Comparison of ENCODE assay signal across 9 cellular contexts in genomic region chr5:59496524-59497134, GRCh38.
DNase-seq lines count a peak whose midpoint lies in the region; ATAC-seq, FAIRE-seq and TF ChIP-seq lines count a peak whose summit lies in the region.
"Had no signal": no experiment of that assay in that cellular context is flagged by ENCODE, and none has a peak within 500 bp of the region (broad histone marks: within the 10 kb centered on the region; RNA-seq: fewer than 3 reads in every experiment).

No MANE protein-coding gene starts in this region.

- no peak overlapping the region for H2BK120ac ChIP-seq in mesenchymal stem cell (ENCODE audit: low read depth, low read length)

- DNase-seq in D721Med (ENCODE audit: insufficient read length, low spot score) (no peak), Peyer's patch (peak in 1 of 3 donors; percentile 33), iPS-NIHi7 (ENCODE audit: extremely low spot score) (peak; percentile 77), cerebellar nuclear complex (lab: John Stamatoyannopoulos, UW) (no peak), dorsolateral prefrontal cortex (no peak), mesenchymal stem cell (no peak)
- no peak for DNase-seq in stimulated activated CD4-positive, alpha-beta T cell treated with anti-CD3 and anti-CD28 coated beads, Interleukin-2, amount 100 ng/mL, for 24 hours

- H3K79me1 ChIP-seq in mesenchymal stem cell (replicated peaks; ENCODE audit: low read length, poor library complexity, severe bottlenecking) = peaks cover 8% of the 10 kb centered on the region

- no peak overlapping the region for H2AFZ ChIP-seq in mesenchymal stem cell (ENCODE audit: low read depth, low read length)

- intact Hi-C loops in dorsolateral prefrontal cortex (cut with DNase I) = loop anchor here in 1 of 2 donors (5.0 kb wide), 1 partner anchor 176 kb away; no protein-coding TSS in a partner anchor

- H3K9me3 ChIP-seq in Peyer's patch (no peaks in the 10 kb centered on the region), mesenchymal stem cell (ENCODE audit: control insufficient read depth, low read length) (no peaks in the 10 kb centered on the region)
- H3K9me3 ChIP-seq: neutrophil had no signal

- H3K23ac ChIP-seq in mesenchymal stem cell (ENCODE audit: low read length in 2 of 2) = no peak overlapping the region

- H3K27ac ChIP-seq in Peyer's patch (no peak overlapping the region), dorsolateral prefrontal cortex (no peak overlapping the region), mesenchymal stem cell (ENCODE audit: low read length, poor library complexity, severe bottlenecking) (no peak overlapping the region)
- H3K27ac ChIP-seq: neutrophil had no signal

- H2BK12ac ChIP-seq in mesenchymal stem cell (ENCODE audit: low read length in 2 of 2) = no peak overlapping the region

- H3K27me3 ChIP-seq in Peyer's patch (no peaks in the 10 kb centered on the region), dorsolateral prefrontal cortex (no peaks in the 10 kb centered on the region), mesenchymal stem cell (ENCODE audit: control insufficient read depth in 1 of 2, insufficient read depth in 1 of 2, low read length in 2 of 2) (peaks cover 0 to 43% of the 10 kb centered on the region in 2 experiments)
- H3K27me3 ChIP-seq: neutrophil had no signal

- H2BK5ac ChIP-seq in mesenchymal stem cell (ENCODE audit: low read depth, low read length, poor library complexity, severe bottlenecking) = no peak overlapping the region

- no peak overlapping the region for H3K4me2 ChIP-seq in mesenchymal stem cell (ENCODE audit: low read length, poor library complexity, severe bottlenecking)

- FAIRE-seq in D721Med (lab: Jason Lieb, UNC) = peak; percentile 16

- H2AK5ac ChIP-seq in mesenchymal stem cell (ENCODE audit: low read length, severe bottlenecking) = no peak overlapping the region

- H3K4ac ChIP-seq in mesenchymal stem cell (ENCODE audit: low read depth in 1 of 2, low read length in 2 of 2) = no peak overlapping the region

- no peak overlapping the region for H4K91ac ChIP-seq in mesenchymal stem cell (ENCODE audit: low read length)

- TF ChIP-seq CTCF in D721Med (IDR thresholded peaks at IDR 0.05; ENCODE audit: insufficient read depth, missing control alignments) (peak; percentile 42), Peyer's patch (IDR thresholded peaks at IDR 0.05) (peak in 4 of 6 experiments; percentile 15 to 48 (median 35)), dorsolateral prefrontal cortex (IDR thresholded peaks at IDR 0.05 in 54 of 56, conservative IDR thresholded peaks at IDR 0.05 in 2 of 56; ENCODE audit: low read depth in 1 of 56, partially characterized antibody in 56 of 56) (peak in 17 of 56 donors; percentile 8 to 30 (median 16))

- no peak overlapping the region for H3K18ac ChIP-seq in mesenchymal stem cell (ENCODE audit: low read depth in 1 of 2, low read length in 2 of 2)

- no peaks in the 10 kb centered on the region for H3K36me3 ChIP-seq in Peyer's patch
- H3K36me3 ChIP-seq in mesenchymal stem cell (ENCODE audit: control insufficient read depth in 1 of 2, insufficient read depth in 2 of 2, low read depth in 1 of 2, low read length in 2 of 2) = peaks cover 0 to 4% of the 10 kb centered on the region in 2 experiments

- 84% methylated on average over 17 of the region's 17 CpGs for WGBS in mesenchymal stem cell

- TF ChIP-seq POLR2A in Peyer's patch (IDR thresholded peaks at IDR 0.05) = no peak

- H4K8ac ChIP-seq in mesenchymal stem cell (ENCODE audit: low read length) = no peak overlapping the region

- no peak overlapping the region for H2BK15ac ChIP-seq in mesenchymal stem cell (ENCODE audit: low read depth, poor library complexity, severe bottlenecking)

- H3K14ac ChIP-seq in mesenchymal stem cell (ENCODE audit: low read length in 2 of 2) = no peak overlapping the region

- peak; percentile 70 for ATAC-seq in GM21526 (IDR thresholded peaks at IDR 0.05; ENCODE audit: low FRiP score, unreplicated experiment)

- H3K4me1 ChIP-seq in Peyer's patch (no peaks in the 10 kb centered on the region), mesenchymal stem cell (ENCODE audit: control insufficient read depth, insufficient read depth, low read depth, low read length) (peaks cover 2% of the 10 kb centered on the region)

- no peak overlapping the region for H3K4me3 ChIP-seq in Peyer's patch
- H3K4me3 ChIP-seq in dorsolateral prefrontal cortex = no peak overlapping the region
- H3K4me3 ChIP-seq in mesenchymal stem cell (ENCODE audit: insufficient read depth in 1 of 2, low read depth in 1 of 2, low read length in 2 of 2) = no peak overlapping the region

- no peak overlapping the region for H3K9ac ChIP-seq in mesenchymal stem cell (ENCODE audit: low read length)
